In the genomic region with DNA sequence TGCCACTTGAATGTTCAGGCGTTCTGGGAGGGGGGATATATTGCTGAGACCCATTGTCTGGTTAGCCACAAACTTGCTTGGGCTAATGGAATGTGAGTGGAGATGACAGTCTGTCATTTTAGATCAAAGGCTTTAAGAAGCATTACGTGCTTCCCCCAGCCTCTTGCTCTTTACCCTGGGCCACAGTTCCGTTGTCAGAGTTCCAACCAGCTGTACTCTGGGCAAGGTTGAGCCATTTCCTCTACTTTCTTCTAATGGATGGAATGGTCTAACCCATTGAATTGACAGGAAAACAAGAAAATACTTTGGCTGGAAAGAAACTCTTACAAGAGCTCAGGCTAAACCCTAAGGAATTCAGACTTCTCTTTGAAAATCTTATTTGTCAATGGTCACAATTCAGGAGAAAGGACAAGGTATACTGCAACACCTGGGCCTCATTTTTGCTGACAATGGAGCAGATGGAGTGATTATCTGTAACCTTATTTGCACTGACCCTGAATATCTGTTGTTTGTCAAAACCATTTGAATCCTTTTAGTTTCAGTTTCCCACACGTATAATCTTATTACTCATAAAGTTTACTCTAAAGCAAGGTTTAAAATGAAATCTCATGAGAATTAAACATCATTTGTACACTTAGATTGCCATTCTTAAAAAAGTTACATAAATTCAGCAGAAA, we compare ENCODE assay signal across 8 cellular contexts.
DNase-seq lines count a peak whose midpoint lies in the region; ATAC-seq and TF ChIP-seq lines count a peak whose summit lies in the region.

No MANE protein-coding gene starts in this region.

- H3K4me3 ChIP-seq in KMS-11 (IDR thresholded peaks at IDR 0.05; ENCODE audit: insufficient read depth, low read depth, low read length): no peak overlapping the region

- H3K79me2 ChIP-seq in KMS-11 (ENCODE audit: insufficient read depth, low read depth): no peaks in the 10 kb centered on the region

- H3K27me3 Mint-ChIP-seq in CD14-positive monocyte (ENCODE audit: low read depth in 3 of 3): peaks cover 0 to 1% (median 0%) of the 10 kb centered on the region in 3 donors
- no peaks in the 10 kb centered on the region for H3K27me3 Mint-ChIP-seq in activated CD8-positive, alpha-beta memory T cell treated with anti-CD3 and anti-CD28 coated beads, Interleukin-2, amount 10 ng/mL, durations not matched to agents 7 days and 5 days

- peaks cover 9% of the 10 kb centered on the region for H3K4me1 Mint-ChIP-seq in CD14-positive monocyte
- H3K4me1 Mint-ChIP-seq in activated CD8-positive, alpha-beta memory T cell treated with anti-CD3 and anti-CD28 coated beads, Interleukin-2, amount 10 ng/mL, durations not matched to agents 7 days and 5 days: peaks cover 6% of the 10 kb centered on the region

- intact Hi-C loops in CD14-positive monocyte (cut with micrococcal nuclease): no loop called here

- TF ChIP-seq CTCF in KMS-11 (conservative IDR thresholded peaks at IDR 0.05; ENCODE audit: low read depth, low read length): 0 out of 2 replicates have a peak, but pooled peaks have one; percentile 15
- TF ChIP-seq CTCF in CD14-positive monocyte (IDR thresholded peaks at IDR 0.05): no peak

- H3K4me1 ChIP-seq in KMS-11 (ENCODE audit: low read depth, poor library complexity, severe bottlenecking): peaks cover 85% of the 10 kb centered on the region

- no peaks in the 10 kb centered on the region for H3K36me3 ChIP-seq in KMS-11 (ENCODE audit: insufficient read depth)

- peak overlapping the region in 1 of 7 donors; percentile 18 for H3K27ac Mint-ChIP-seq in CD14-positive monocyte
- H3K27ac Mint-ChIP-seq in activated CD8-positive, alpha-beta memory T cell treated with anti-CD3 and anti-CD28 coated beads, Interleukin-2, amount 10 ng/mL, durations not matched to agents 7 days and 5 days: no peak overlapping the region

- peaks cover 0 to 4% of the 10 kb centered on the region in 2 donors for H3K36me3 Mint-ChIP-seq in CD14-positive monocyte
- no peaks in the 10 kb centered on the region for H3K36me3 Mint-ChIP-seq in activated CD8-positive, alpha-beta memory T cell treated with anti-CD3 and anti-CD28 coated beads, Interleukin-2, amount 10 ng/mL, durations not matched to agents 7 days and 5 days

- H2AFZ ChIP-seq in KMS-11 (ENCODE audit: low read depth): peak overlapping the region; percentile 60

- DNase-seq in dermis blood vessel endothelial cell (peak; percentile 84), renal cortical epithelial cell (ENCODE audit: low read depth) (peak; percentile 77), superior temporal gyrus (ENCODE audit: extremely low spot score) (no peak), CD14-positive monocyte (ENCODE audit: low spot score) (no peak)
- no peak for DNase-seq in activated CD4-positive, alpha-beta T cell treated with anti-CD3 and anti-CD28 coated beads for 4 hours
- DNase-seq in activated CD8-positive, alpha-beta memory T cell treated with anti-CD3 and anti-CD28 coated beads, Interleukin-2, amount 10 ng/mL, durations not matched to agents 7 days and 5 days: no peak

- H3K4me2 ChIP-seq in KMS-11: peak overlapping the region; percentile 89

- no peaks in the 10 kb centered on the region for H4K20me1 ChIP-seq in KMS-11 (ENCODE audit: insufficient read depth)

- no peaks in the 10 kb centered on the region for H3K9me3 Mint-ChIP-seq in CD14-positive monocyte
- no peaks in the 10 kb centered on the region for H3K9me3 Mint-ChIP-seq in activated CD8-positive, alpha-beta memory T cell treated with anti-CD3 and anti-CD28 coated beads, Interleukin-2, amount 10 ng/mL, durations not matched to agents 7 days and 5 days (ENCODE audit: low read depth)

- peak; percentile 64 for ATAC-seq in GM19023 (IDR thresholded peaks at IDR 0.05; ENCODE audit: unreplicated experiment)
- ATAC-seq in activated CD8-positive, alpha-beta memory T cell treated with anti-CD3 and anti-CD28 coated beads, Interleukin-2, amount 10 ng/mL, durations not matched to agents 7 days and 5 days: no peak

- no peak overlapping the region for H3K4me3 Mint-ChIP-seq in CD14-positive monocyte
- H3K4me3 Mint-ChIP-seq in activated CD8-positive, alpha-beta memory T cell treated with anti-CD3 and anti-CD28 coated beads, Interleukin-2, amount 10 ng/mL, durations not matched to agents 7 days and 5 days: no peak overlapping the region

- peak overlapping the region; percentile 85 for H3K27ac ChIP-seq in KMS-11

- no peaks in the 10 kb centered on the region for H3K27me3 ChIP-seq in KMS-11 (ENCODE audit: insufficient read depth, low read depth)

- CTCF ChIA-PET in activated CD8-positive, alpha-beta memory T cell treated with anti-CD3 and anti-CD28 coated beads, Interleukin-2, amount 10 ng/mL, durations not matched to agents 7 days and 5 days (lab: Charles Lee): interaction anchor here (1.2 to 1.3 kb wide), 2 partner anchors 11 to 12 kb away, joined by 3 to 6 read pairs; no protein-coding TSS in a partner anchor

- H3K9ac ChIP-seq in KMS-11: peak overlapping the region; percentile 54

Comparison
In these comparisons a context has a peak if more than half of its experiments do, and no peak if none do; other contexts are left out.
1. DNase-seq: peak in dermis blood vessel endothelial cell (single experiment) and renal cortical epithelial cell (single experiment); none in superior temporal gyrus (single experiment), CD14-positive monocyte (single experiment), activated CD4-positive, alpha-beta T cell treated with anti-CD3 and anti-CD28 coated beads for 4 hours (0 of 2) and activated CD8-positive, alpha-beta memory T cell treated with anti-CD3 and anti-CD28 coated beads, Interleukin-2, amount 10 ng/mL, durations not matched to agents 7 days and 5 days (single experiment).